Comparison of ENCODE assay signal across 11 cellular contexts in the genomic region with DNA sequence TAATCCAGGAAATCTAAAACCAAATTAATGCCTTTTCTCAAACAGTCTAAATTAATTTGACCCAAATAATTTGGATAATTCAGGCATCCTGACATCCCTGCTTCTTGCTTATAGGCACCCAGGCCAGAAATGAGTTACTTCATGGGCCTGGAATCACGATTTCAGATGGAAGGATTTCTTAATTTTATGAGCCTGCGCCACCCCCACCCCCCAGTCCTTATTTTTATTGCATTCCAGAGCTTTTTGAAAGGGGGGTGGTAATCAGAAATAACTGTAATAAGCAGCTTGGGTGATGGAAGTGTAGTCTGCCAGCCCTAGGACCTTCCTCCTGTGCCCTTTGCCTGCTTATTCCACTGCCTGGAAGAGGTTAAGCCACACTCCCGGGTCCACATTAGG. TPM values are rescaled to one million over a fixed set of nuclear protein-coding genes. Genes with fewer than 3 reads are reported as not detected.
A peak's percentile ranks its signal among the peaks of the same experiment; 100 is the strongest.
DNase-seq lines count a peak whose midpoint lies in the region; ATAC-seq and TF ChIP-seq lines count a peak whose summit lies in the region.
"Had no signal": no experiment of that assay in that cellular context is flagged by ENCODE, and none has a peak within 500 bp of the region (broad histone marks: within the 10 kb centered on the region; RNA-seq: fewer than 3 reads in every experiment).

No MANE protein-coding gene starts in this region.

- H3K9ac ChIP-seq in mesenchymal stem cell (ENCODE audit: low read length): peak overlapping the region; percentile 98

- WGBS in heart right ventricle, 2 donors: 27 to 29% methylated on average over 3 of the region's 3 CpGs
- 0% methylated on average over 1 of the region's 3 CpGs for WGBS in mesenchymal stem cell
- WGBS in urinary bladder: 12% methylated on average over 3 of the region's 3 CpGs

- no peaks in the 10 kb centered on the region for H3K27me3 Mint-ChIP-seq in MCF 10A (ENCODE audit: insufficient read depth, unreplicated experiment)

- H3K4me2 ChIP-seq in mesenchymal stem cell (ENCODE audit: low read length, poor library complexity, severe bottlenecking): peak overlapping the region; percentile 62

- H2BK120ac ChIP-seq in mesenchymal stem cell (ENCODE audit: low read depth, low read length): no peak overlapping the region

- H3K27me3 ChIP-seq in heart right ventricle (no peaks in the 10 kb centered on the region), mesenchymal stem cell (ENCODE audit: control insufficient read depth in 1 of 2, insufficient read depth in 1 of 2, low read length in 2 of 2) (no peaks in the 10 kb centered on the region)

- peak overlapping the region; percentile 95 for H3K27ac Mint-ChIP-seq in MCF 10A (ENCODE audit: low read depth, unreplicated experiment)

- POLR2A ChIA-PET in MCF 10A (lab: Yijun Ruan, JAX): interaction anchor here (1.0 to 4.3 kb wide), 6 partner anchors 8 to 72 kb away, joined by 3 to 31 read pairs (median 4); a partner anchor contains a TSS

- peak overlapping the region; percentile 42 for H2AK5ac ChIP-seq in mesenchymal stem cell (ENCODE audit: low read length, severe bottlenecking)

- H3K27ac ChIP-seq in heart right ventricle (peak overlapping the region; percentile 21 to 99 (median 98)), mesenchymal stem cell (ENCODE audit: low read length, poor library complexity, severe bottlenecking) (peak overlapping the region; percentile 92), urinary bladder (ENCODE audit: low read depth) (peak overlapping the region; percentile 68)

- peaks cover 40% of the 10 kb centered on the region for H3K36me3 Mint-ChIP-seq in MCF 10A (ENCODE audit: insufficient read depth, unreplicated experiment)

- peak overlapping the region in 1 of 2 experiments; percentile 60 for H2BK12ac ChIP-seq in mesenchymal stem cell (ENCODE audit: low read length in 2 of 2)

- ATAC-seq in heart right ventricle (peak in 1 of 8 donors; percentile 4), Right ventricle myocardium inferior (no peak)

- H3K4me1 ChIP-seq in heart right ventricle (peaks cover 10 to 68% (median 42%) of the 10 kb centered on the region in 9 donors), mesenchymal stem cell (ENCODE audit: control insufficient read depth, insufficient read depth, low read depth, low read length) (peaks cover 42% of the 10 kb centered on the region), urinary bladder (ENCODE audit: insufficient read depth) (no peaks in the 10 kb centered on the region)

- intact Hi-C loops in heart right ventricle (cut with DNase I): loop anchor here in 4 of 10 donors (2.0 to 5.0 kb wide), 3 partner anchors 19 to 121 kb away; a partner anchor contains a TSS
- intact Hi-C loops in Right ventricle myocardium inferior (cut with DNase I): loop anchor here (1.0 to 2.0 kb wide), 3 partner anchors 9 to 41 kb away; a partner anchor contains a TSS
- intact Hi-C loops in MCF 10A (cut with micrococcal nuclease): loop anchor here (2.0 kb wide), 1 partner anchor 19 kb away; no protein-coding TSS in a partner anchor

- H3K9me3 Mint-ChIP-seq in MCF 10A (ENCODE audit: unreplicated experiment): no peaks in the 10 kb centered on the region

- peak overlapping the region; percentile 48 to 76 for H3K14ac ChIP-seq in mesenchymal stem cell (ENCODE audit: low read length in 2 of 2)

- no peak overlapping the region for H4K91ac ChIP-seq in mesenchymal stem cell (ENCODE audit: low read length)

- H3K36me3 ChIP-seq in heart right ventricle (peaks cover 3 to 70% (median 56%) of the 10 kb centered on the region in 9 donors), mesenchymal stem cell (ENCODE audit: control insufficient read depth in 1 of 2, insufficient read depth in 2 of 2, low read depth in 1 of 2, low read length in 2 of 2) (peaks cover 48 to 50% of the 10 kb centered on the region in 2 experiments), urinary bladder (ENCODE audit: insufficient read depth) (peaks cover 9% of the 10 kb centered on the region)

- no peak for TF ChIP-seq CTCF in heart right ventricle (IDR thresholded peaks at IDR 0.05)
- TF ChIP-seq CTCF in MCF 10A (IDR thresholded peaks at IDR 0.05; ENCODE audit: unreplicated experiment): no peak

- no peak overlapping the region for H2AFZ ChIP-seq in mesenchymal stem cell (ENCODE audit: low read depth, low read length)

- peaks cover 26% of the 10 kb centered on the region for H3K4me1 Mint-ChIP-seq in MCF 10A (ENCODE audit: insufficient read depth, unreplicated experiment)

- CTCF ChIA-PET in MCF 10A (lab: Yijun Ruan, JAX): interaction anchor here (0.6 to 1.1 kb wide), 2 partner anchors 258 to 270 kb away, joined by 3 read pairs; no protein-coding TSS in a partner anchor

- H3K9me3 ChIP-seq in heart right ventricle (no peaks in the 10 kb centered on the region), mesenchymal stem cell (ENCODE audit: control insufficient read depth, low read length) (no peaks in the 10 kb centered on the region)

- H3K4me3 Mint-ChIP-seq in MCF 10A (ENCODE audit: unreplicated experiment): peak overlapping the region; percentile 100

- DNase-seq in heart right ventricle (no peak), Right ventricle myocardium inferior (ENCODE audit: missing footprints) (no peak), MCF 10A (ENCODE audit: unreplicated experiment) (no peak), mesenchymal stem cell (no peak), NCI-H1694 treated with DMSO at 0.1 percent for 48 hours (lab: John Stamatoyannopoulos, UW) (no peak), NCI-H2227 (lab: John Stamatoyannopoulos, UW; ENCODE audit: unreplicated experiment) (no peak)
- no peak for DNase-seq in stimulated activated CD8-positive, alpha-beta memory T cell treated with anti-CD3 and anti-CD28 coated beads, Interleukin-4, amount 100 ng/mL, for 48 hours
- DNase-seq: GF-D8 had no signal

- H2BK15ac ChIP-seq in mesenchymal stem cell (ENCODE audit: low read depth, poor library complexity, severe bottlenecking): no peak overlapping the region

- H2BK5ac ChIP-seq in mesenchymal stem cell (ENCODE audit: low read depth, low read length, poor library complexity, severe bottlenecking): peak overlapping the region; percentile 4

- H3K4me3 ChIP-seq in heart right ventricle (peak overlapping the region; percentile 86 to 100 (median 94)), mesenchymal stem cell (ENCODE audit: insufficient read depth in 1 of 2, low read depth in 1 of 2, low read length in 2 of 2) (peak overlapping the region; percentile 53 to 96), urinary bladder (ENCODE audit: low read depth, low read length) (peak overlapping the region; percentile 24)

- peak overlapping the region; percentile 65 to 76 for H3K18ac ChIP-seq in mesenchymal stem cell (ENCODE audit: low read depth in 1 of 2, low read length in 2 of 2)

- peaks cover 10% of the 10 kb centered on the region for H3K79me1 ChIP-seq in mesenchymal stem cell (replicated peaks; ENCODE audit: low read length, poor library complexity, severe bottlenecking)

- H4K8ac ChIP-seq in mesenchymal stem cell (ENCODE audit: low read length): no peak overlapping the region

- peak overlapping the region in 1 of 2 experiments; percentile 50 for H3K23ac ChIP-seq in mesenchymal stem cell (ENCODE audit: low read length in 2 of 2)

- peak overlapping the region in 1 of 2 experiments; percentile 87 for H3K4ac ChIP-seq in mesenchymal stem cell (ENCODE audit: low read depth in 1 of 2, low read length in 2 of 2)

- BruUV-seq in MCF 10A (replicated peaks; lab: Mats Ljungman, UMichigan): TSS peak; percentile 15

RNA-seq across cellular contexts. Expression of a gene that starts 1.3 kb away (rescaled TPM):
- total RNA-seq in heart right ventricle (100 to 1,000 TPM; 263 to 371 (median 321) TPM), Right ventricle myocardium inferior (269 TPM), MCF 10A (2022) (280 and 301 TPM in 2 replicates), urinary bladder (195 TPM)
- polyA plus RNA-seq in heart right ventricle (100 to 1,000 TPM; 187 to 390 TPM), urinary bladder (466 TPM)
- 465 TPM for polyA plus RNA-seq in mesenchymal stem cell (2013, experiment 1 of 2)
- 472 TPM for polyA plus RNA-seq in mesenchymal stem cell (2013, experiment 2 of 2)

RNA-seq across cellular contexts. Expression of a gene that starts 10.0 kb away (rescaled TPM):
- 10 to 100 TPM; 60.1 to 90.7 (median 68.3) TPM for total RNA-seq in heart right ventricle
- polyA plus RNA-seq in heart right ventricle: 10 to 100 TPM; 78.0 to 87.9 TPM
- 68.2 TPM for total RNA-seq in Right ventricle myocardium inferior
- 62.7 and 73.9 TPM in 2 replicates for total RNA-seq in MCF 10A (2022)
- 24.1 TPM for polyA plus RNA-seq in mesenchymal stem cell (2013, experiment 1 of 2)
- polyA plus RNA-seq in mesenchymal stem cell (2013, experiment 2 of 2): 23.9 TPM
- 27.4 TPM for total RNA-seq in urinary bladder
- polyA plus RNA-seq in urinary bladder: 38.8 TPM

RNA-seq across cellular contexts. Expression of a gene that starts 20.8 kb away (rescaled TPM):
- total RNA-seq in heart right ventricle (10 to 100 TPM; 52.6 to 81.7 (median 68.6) TPM), Right ventricle myocardium inferior (60.7 TPM), MCF 10A (2022) (73.4 and 74.5 TPM in 2 replicates), urinary bladder (25.2 TPM)
- polyA plus RNA-seq in heart right ventricle (10 to 100 TPM; 37.5 to 42.0 TPM), urinary bladder (62.2 TPM)
- 67.6 TPM for polyA plus RNA-seq in mesenchymal stem cell (2013, experiment 1 of 2)
- polyA plus RNA-seq in mesenchymal stem cell (2013, experiment 2 of 2): 65.3 TPM

RNA-seq across cellular contexts. Expression of a gene that starts 40.8 kb away (rescaled TPM):
- total RNA-seq in heart right ventricle: 10 to 100 TPM; 26.8 to 37.3 (median 31.6) TPM
- 10 to 100 TPM; 30.6 to 44.6 TPM for polyA plus RNA-seq in heart right ventricle
- 32.2 TPM for total RNA-seq in Right ventricle myocardium inferior
- 33.8 and 36.1 TPM in 2 replicates for total RNA-seq in MCF 10A (2022)
- 22.7 TPM for polyA plus RNA-seq in mesenchymal stem cell (2013, experiment 1 of 2)
- 22.7 TPM for polyA plus RNA-seq in mesenchymal stem cell (2013, experiment 2 of 2)
- total RNA-seq in urinary bladder: 34.2 TPM
- polyA plus RNA-seq in urinary bladder: 38.2 TPM

RNA-seq across cellular contexts. Expression of a gene that starts 53.4 kb away (rescaled TPM):
- total RNA-seq in heart right ventricle: under 1 TPM in 1 of 10 donors, not detected in 9; 0.09 TPM
- polyA plus RNA-seq in heart right ventricle: under 1 TPM in 1 of 2 donors, not detected in 1; 0.03 TPM
- not detected for total RNA-seq in Right ventricle myocardium inferior
- total RNA-seq in MCF 10A (2022): not detected in 2 replicates
- not detected for polyA plus RNA-seq in mesenchymal stem cell (2013, experiment 1 of 2)
- polyA plus RNA-seq in mesenchymal stem cell (2013, experiment 2 of 2): not detected
- total RNA-seq in urinary bladder: 0.05 TPM
- polyA plus RNA-seq in urinary bladder: 0.33 TPM
- total RNA-seq: dermis microvascular lymphatic vessel endothelial cell, LHCN-M2 had no signal

Comparison
In these comparisons a context has a peak if more than half of its experiments do, and no peak if none do; other contexts are left out.
1. H3K4me3 ChIP-seq: peak in every context shown above with its lines; median percentile 94 in heart right ventricle; 74 in mesenchymal stem cell; 24 in urinary bladder.